18 cellular contexts compared by ENCODE assay signal in genomic region chr15:75721923-75722870, GRCh38. TPM values are rescaled to one million over a fixed set of nuclear protein-coding genes. Genes with fewer than 3 reads are reported as not detected.
DNase-seq lines count a peak whose midpoint lies in the region; ATAC-seq, FAIRE-seq and TF ChIP-seq lines count a peak whose summit lies in the region.
"Had no signal": no experiment of that assay in that cellular context is flagged by ENCODE, and none has a peak within 500 bp of the region (broad histone marks: within the 10 kb centered on the region; RNA-seq: fewer than 3 reads in every experiment).

No MANE protein-coding gene starts in this region.

- H3K4me2 ChIP-seq in endothelial cell of umbilical vein (ENCODE audit: insufficient read depth, low read length) = no peak overlapping the region

- no peaks in the 10 kb centered on the region for H3K36me3 Mint-ChIP-seq in neural crest cell (ENCODE audit: low read depth)

- H3K4me1 ChIP-seq in right cardiac atrium (ENCODE audit: control insufficient read depth, insufficient read depth, low read length) (peaks cover 8% of the 10 kb centered on the region), endothelial cell of umbilical vein (ENCODE audit: control insufficient read depth, extremely low read depth, insufficient read depth, low read length) (no peaks in the 10 kb centered on the region)

- H3K36me3 ChIP-seq in endothelial cell of umbilical vein (ENCODE audit: control insufficient read depth in 2 of 2, extremely low read depth in 1 of 2, insufficient read depth in 2 of 2, low read length in 2 of 2) = no peaks in the 10 kb centered on the region

- no peaks in the 10 kb centered on the region for H3K9me1 ChIP-seq in endothelial cell of umbilical vein (replicated peaks; ENCODE audit: control insufficient read depth, extremely low read depth, insufficient read depth, low read length)

- no peaks in the 10 kb centered on the region for H4K20me1 ChIP-seq in endothelial cell of umbilical vein (replicated peaks; ENCODE audit: control insufficient read depth, extremely low read depth, insufficient read depth, low read length)

- H3K79me2 ChIP-seq in endothelial cell of umbilical vein (ENCODE audit: control insufficient read depth, insufficient read depth, low read length) = no peaks in the 10 kb centered on the region

- ATAC-seq in right cardiac atrium (no peak), Right ventricle myocardium inferior (no peak), HG03521 (IDR thresholded peaks at IDR 0.05; ENCODE audit: unreplicated experiment) (no peak), GM18498 (IDR thresholded peaks at IDR 0.05; ENCODE audit: unreplicated experiment) (no peak)

- peak overlapping the region; percentile 67 for H3K27ac Mint-ChIP-seq in neural crest cell (ENCODE audit: unreplicated experiment)
- H3K27ac Mint-ChIP-seq: activated naive CD4-positive, alpha-beta T cell treated with anti-CD3 and anti-CD28 coated beads for 36 hours had no signal

- H3K4me3 Mint-ChIP-seq in neural crest cell = no peak overlapping the region
- H3K4me3 Mint-ChIP-seq: activated naive CD4-positive, alpha-beta T cell treated with anti-CD3 and anti-CD28 coated beads for 36 hours had no signal

- DNase-seq in right cardiac atrium (peak in 2 of 3 donors; percentile 59 to 66), Right ventricle myocardium inferior (ENCODE audit: missing footprints) (no peak), endothelial cell of umbilical vein (ENCODE audit: low read depth, low spot score) (no peak), neural crest cell (ENCODE audit: low read depth, low spot score) (no peak), globus pallidus (ENCODE audit: low spot score) (no peak), GM20000 (ENCODE audit: low spot score) (no peak)
- DNase-seq: activated CD4-positive, alpha-beta T cell treated with anti-CD3 and anti-CD28 coated beads for 1 hour; activated CD8-positive, alpha-beta memory T cell treated with anti-CD3 and anti-CD28 coated beads, Interleukin-2, amount 50 U/mL, for 4 hours; activated naive CD4-positive, alpha-beta T cell treated with anti-CD3 and anti-CD28 coated beads for 36 hours; effector memory CD4-positive, alpha-beta T cell; foreskin fibroblast; NCI-H1930; NCI-H526 had no signal

- H3K9me3 ChIP-seq in right cardiac atrium (ENCODE audit: control insufficient read depth, low read length) (no peaks in the 10 kb centered on the region), endothelial cell of umbilical vein (replicated peaks; ENCODE audit: control insufficient read depth, insufficient read depth, low read length) (no peaks in the 10 kb centered on the region)

- FAIRE-seq in endothelial cell of umbilical vein (lab: Jason Lieb, UNC) = no peak
- FAIRE-seq: bronchial epithelial cell, D721Med had no signal

- no peak overlapping the region for H3K4me3 ChIP-seq in right cardiac atrium (ENCODE audit: low read length)
- H3K4me3 ChIP-seq in endothelial cell of umbilical vein (replicated peaks in 1 of 3; ENCODE audit: insufficient read depth in 1 of 3, low read depth in 1 of 3, low read length in 3 of 3) = no peak overlapping the region

- H3K27ac ChIP-seq in right cardiac atrium (ENCODE audit: low read length) (no peak overlapping the region), endothelial cell of umbilical vein (ENCODE audit: insufficient read depth, low read depth, low read length) (no peak overlapping the region)

- TF ChIP-seq CTCF in endothelial cell of umbilical vein (IDR thresholded peaks at IDR 0.05; ENCODE audit: extremely low read depth in 1 of 2, insufficient read depth in 1 of 2, low read depth in 1 of 2, low read length in 2 of 2) (no peak), neural crest cell (conservative IDR thresholded peaks at IDR 0.05) (no peak), GM20000 (IDR thresholded peaks at IDR 0.05; ENCODE audit: extremely low read depth, missing control alignments) (no peak)

- dilution Hi-C loops in endothelial cell of umbilical vein (cut with MboI; ENCODE audit: extremely low pct_ligation_motif_present, low sequenced_read_pairs) = no loop called here

- no peaks in the 10 kb centered on the region for H3K27me3 ChIP-seq in right cardiac atrium (ENCODE audit: control insufficient read depth, insufficient read depth)
- peaks cover 13 to 17% of the 10 kb centered on the region in 2 experiments for H3K27me3 ChIP-seq in endothelial cell of umbilical vein (ENCODE audit: control insufficient read depth in 2 of 2, insufficient read depth in 2 of 2, low read length in 2 of 2)

- H3K27me3 Mint-ChIP-seq in neural crest cell (ENCODE audit: low read depth) = no peaks in the 10 kb centered on the region

- TF ChIP-seq POLR2A in endothelial cell of umbilical vein (IDR thresholded peaks at IDR 0.05; ENCODE audit: low read depth, low read length) = no peak

- POLR2A ChIA-PET in endothelial cell of umbilical vein (lab: Charles Lee) = no interaction called here

- intact Hi-C loops in right cardiac atrium (cut with DNase I) = no loop called here
- intact Hi-C loops in Right ventricle myocardium inferior (cut with DNase I) = no loop called here
- intact Hi-C loops in endothelial cell of umbilical vein (cut with micrococcal nuclease) = no loop called here

- H3K9ac ChIP-seq in endothelial cell of umbilical vein (replicated peaks; ENCODE audit: extremely low read depth, insufficient read depth, low read length) = no peak overlapping the region

- no peaks in the 10 kb centered on the region for H3K9me3 Mint-ChIP-seq in neural crest cell
- H3K9me3 Mint-ChIP-seq: activated naive CD4-positive, alpha-beta T cell treated with anti-CD3 and anti-CD28 coated beads for 36 hours had no signal

- peaks cover 22% of the 10 kb centered on the region for H3K4me1 Mint-ChIP-seq in neural crest cell

- WGBS in right cardiac atrium = 77% methylated on average over 14 of the region's 14 CpGs

- no TSS peak for BruUV-seq in endothelial cell of umbilical vein (replicated peaks; lab: Mats Ljungman, UMichigan)

- H2AFZ ChIP-seq in endothelial cell of umbilical vein (ENCODE audit: low read depth, low read length) = no peak overlapping the region

- CTCF ChIA-PET in endothelial cell of umbilical vein (lab: Charles Lee) = interaction anchor here (1.1 kb wide), 1 partner anchor 10 kb away, joined by 5 read pairs; no protein-coding TSS in a partner anchor

TF ChIP-seq in endothelial cell of umbilical vein, 7 proteins besides CTCF, POLR2A, EP300 and RAD21:
- TF ChIP-seq EZH2 (IDR thresholded peaks at IDR 0.05; ENCODE audit: borderline replicate concordance, low read depth, low read length, severe bottlenecking) (peak; percentile 45), MYC (IDR thresholded peaks at IDR 0.05; ENCODE audit: low read depth, low read length) (no peak)

RNA-seq across cellular contexts. Expression of gene CSPG4, which starts 9.5 kb away (rescaled TPM):
- total RNA-seq in right cardiac atrium (10 to 100 TPM; 10.1 to 48.9 (median 16.2) TPM), Right ventricle myocardium inferior (7.8 TPM), endothelial cell of umbilical vein (not detected in 2 replicates), neural crest cell (5.3 and 5.4 TPM in 2 replicates)
- polyA plus RNA-seq in right cardiac atrium (11.5 TPM), endothelial cell of umbilical vein (not detected in 2 replicates)
- polyA plus RNA-seq in endothelial cell of umbilical vein (2011; cell fraction: cytosol; rRNA removed) = not detected in 2 replicates
- polyA plus RNA-seq in endothelial cell of umbilical vein (2011; cell fraction: nucleus; rRNA removed) = not detected in 2 replicates
- polyA plus RNA-seq in endothelial cell of umbilical vein (2012) = 0.04 TPM in 1 of 2 replicates, not detected in the other
- not detected in 2 replicates for polyA minus RNA-seq in endothelial cell of umbilical vein
- polyA minus RNA-seq in endothelial cell of umbilical vein (2011; cell fraction: cytosol; rRNA and poly(A)+ RNA removed) = 16.2 TPM
- polyA minus RNA-seq in endothelial cell of umbilical vein (2011; cell fraction: nucleus; rRNA and poly(A)+ RNA removed) = 0.10 TPM in 1 of 2 replicates, not detected in the other
- total RNA-seq: activated naive CD4-positive, alpha-beta T cell treated with anti-CD3 and anti-CD28 coated beads for 36 hours; T-helper 1 cell treated with Interleukin-12 subunit alpha and Interleukin-12 subunit beta and Interleukin-4 antibody, amounts not matched to agents 30 ng/mL and 1 ng/mL, for 36 hours had no signal

Comparison
In these comparisons a context has a peak if more than half of its experiments do, and no peak if none do; other contexts are left out.
1. DNase-seq: peak in right cardiac atrium (2 of 3); none in Right ventricle myocardium inferior (single experiment), endothelial cell of umbilical vein (single experiment), neural crest cell (single experiment), globus pallidus (single experiment) and GM20000 (single experiment).